In the genomic region with DNA sequence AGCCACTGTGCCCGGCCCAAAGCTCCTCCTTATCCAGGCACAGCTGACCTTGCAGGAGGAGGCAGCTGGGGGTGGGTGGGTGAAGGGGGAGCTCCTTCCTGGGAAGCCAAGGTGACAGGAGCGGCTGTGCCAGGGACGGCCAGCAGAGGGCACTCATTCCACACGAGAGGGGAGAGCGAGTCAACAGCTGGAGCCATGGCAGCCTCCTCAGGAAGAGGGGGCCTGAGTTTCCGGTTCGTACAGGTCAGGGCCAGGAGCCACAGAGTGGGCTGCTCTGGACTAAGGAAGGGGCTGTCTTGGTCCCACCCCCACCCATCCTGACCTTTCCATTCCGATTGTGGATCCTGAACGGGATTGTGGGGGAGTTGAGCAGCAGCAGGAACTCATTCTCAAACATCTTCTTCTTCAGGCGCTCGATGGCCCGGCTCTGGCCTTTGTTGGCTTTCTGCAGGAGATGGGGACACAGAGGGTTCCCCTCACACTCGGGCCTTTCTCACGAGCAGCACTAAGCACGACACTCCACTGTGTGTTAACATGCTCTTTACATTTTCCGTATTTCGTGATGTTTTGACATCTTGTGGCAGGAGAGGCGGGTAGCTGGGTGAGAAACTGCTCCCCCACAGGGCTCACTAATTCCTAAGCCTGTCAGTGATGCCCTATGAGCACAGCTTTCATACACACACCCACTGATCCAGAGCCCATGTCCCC, we compare ENCODE assay signal across 8 cellular contexts.
A peak's percentile ranks its signal among the peaks of the same experiment; 100 is the strongest.
DNase-seq lines count a peak whose midpoint lies in the region; ATAC-seq and TF ChIP-seq lines count a peak whose summit lies in the region.

No MANE protein-coding gene starts in this region.

- H3K4me3 Mint-ChIP-seq in nephron progenitor cell = no peak overlapping the region

- H3K27ac Mint-ChIP-seq in nephron progenitor cell = peak overlapping the region; percentile 61

- H3K27ac ChIP-seq in WERI-Rb-1 = peak overlapping the region; percentile 92

- TF ChIP-seq CTCF in WERI-Rb-1 (IDR thresholded peaks at IDR 0.05; ENCODE audit: low read depth, low read length) (peak; percentile 77), nephron progenitor cell (IDR thresholded peaks at IDR 0.05) (peak; percentile 24)

- ATAC-seq in HG02938 (IDR thresholded peaks at IDR 0.05; ENCODE audit: unreplicated experiment) (no peak), GM19463 (IDR thresholded peaks at IDR 0.05; ENCODE audit: unreplicated experiment) (no peak)

- no peak for TF ChIP-seq EP300 in Ishikawa (IDR thresholded peaks at IDR 0.05; ENCODE audit: borderline replicate concordance)

- peak; percentile 70 for DNase-seq in CD1c-positive myeloid dendritic cell (ENCODE audit: extremely low spot score)
- peak; percentile 89 for DNase-seq in WERI-Rb-1
- peak; percentile 36 for DNase-seq in cerebellar cortex (ENCODE audit: low spot score)
- no peak for DNase-seq in nephron progenitor cell
- no peak for DNase-seq in NCI-H1436 (lab: John Stamatoyannopoulos, UW)

- peaks cover 38% of the 10 kb centered on the region for H3K36me3 ChIP-seq in WERI-Rb-1

- H3K36me3 Mint-ChIP-seq in nephron progenitor cell (ENCODE audit: low read depth) = peaks cover 59% of the 10 kb centered on the region

- peak; percentile 83 for TF ChIP-seq RAD21 in Ishikawa (IDR thresholded peaks at IDR 0.05; ENCODE audit: low read depth)

- no peak overlapping the region for H3K4me3 ChIP-seq in WERI-Rb-1 (ENCODE audit: low read depth, low read length)

- H3K9me3 ChIP-seq in WERI-Rb-1 (ENCODE audit: severe bottlenecking) = no peaks in the 10 kb centered on the region

- H3K27me3 ChIP-seq in WERI-Rb-1 (ENCODE audit: insufficient read depth, low read depth, severe bottlenecking) = no peaks in the 10 kb centered on the region

- peaks cover 13% of the 10 kb centered on the region for H3K4me1 Mint-ChIP-seq in nephron progenitor cell

- H3K27me3 Mint-ChIP-seq in nephron progenitor cell (ENCODE audit: low read depth, poor library complexity) = no peaks in the 10 kb centered on the region

- no peaks in the 10 kb centered on the region for H3K9me3 Mint-ChIP-seq in nephron progenitor cell

TF ChIP-seq in Ishikawa, 13 proteins besides CTCF, POLR2A, EP300 and RAD21:
- no peak for TF ChIP-seq ZBTB7A (IDR thresholded peaks at IDR 0.05; ENCODE audit: low read depth)
- TF ChIP-seq YY1 (IDR thresholded peaks at IDR 0.05; ENCODE audit: low read depth) = 0 out of 2 replicates have a peak, but pooled peaks have one; percentile 19

Comparison
In these comparisons a context has a peak if more than half of its experiments do, and no peak if none do; other contexts are left out.
1. DNase-seq: peak in CD1c-positive myeloid dendritic cell (single experiment), WERI-Rb-1 (single experiment) and cerebellar cortex (single experiment); none in nephron progenitor cell (single experiment) and NCI-H1436 (single experiment).